8 cellular contexts compared by ENCODE assay signal in genomic region chr2:191150451-191151314, GRCh38. TPM values are rescaled to one million over a fixed set of nuclear protein-coding genes. Genes with fewer than 3 reads are reported as not detected.
DNase-seq lines count a peak whose midpoint lies in the region; ATAC-seq and TF ChIP-seq lines count a peak whose summit lies in the region.

Gene STAT4 (minus strand): TSS chr2:191150994. CDS start chr2:191148203, 2,791 bp downstream.

- ATAC-seq in GM21786 (IDR thresholded peaks at IDR 0.05; ENCODE audit: unreplicated experiment): peak; percentile 84
- ATAC-seq in effector memory CD8-positive, alpha-beta T cell (replicated peaks): peak; percentile 78

- peak within 1 kb of the TSS; percentile 95 for H3K27ac Mint-ChIP-seq in activated CD4-positive, alpha-beta memory T cell treated with anti-CD3 and anti-CD28 coated beads for 36 hours
- peak within 1 kb of the TSS; percentile 97 to 99 for H3K27ac Mint-ChIP-seq in effector memory CD8-positive, alpha-beta T cell

- H3K36me3 Mint-ChIP-seq in activated CD4-positive, alpha-beta memory T cell treated with anti-CD3 and anti-CD28 coated beads for 36 hours: peaks cover 19% of the 10 kb centered on the region
- peaks cover 58% of the 10 kb centered on the region for H3K36me3 Mint-ChIP-seq in effector memory CD8-positive, alpha-beta T cell (ENCODE audit: insufficient read depth)

- CTCF ChIA-PET in activated CD4-positive, alpha-beta memory T cell treated with anti-CD3 and anti-CD28 coated beads for 36 hours (lab: Charles Lee): interaction anchor here (0.8 to 4.8 kb wide), 9 partner anchors 22 to 121 kb away, joined by 3 to 58 read pairs (median 3); no protein-coding TSS in a partner anchor

- peak within 1 kb of the TSS; percentile 85 for H3K4me3 ChIP-seq in MM.1S (ENCODE audit: low read length)
- H3K4me3 ChIP-seq in mucosa of stomach (ENCODE audit: low read length): peak within 1 kb of the TSS; percentile 12

- no peak for TF ChIP-seq CTCF in MM.1S (IDR thresholded peaks at IDR 0.05; ENCODE audit: low read length)

- no peaks in the 10 kb centered on the region for H3K9me3 ChIP-seq in MM.1S (replicated peaks; ENCODE audit: insufficient read depth, low read length)
- H3K9me3 ChIP-seq in mucosa of stomach (ENCODE audit: control insufficient read depth, low read length): no peaks in the 10 kb centered on the region

- peak within 1 kb of the TSS; percentile 75 for H3K4me2 ChIP-seq in MM.1S (ENCODE audit: low read depth, low read length)

- H3K27me3 Mint-ChIP-seq in activated CD4-positive, alpha-beta memory T cell treated with anti-CD3 and anti-CD28 coated beads for 36 hours: no peaks in the 10 kb centered on the region
- H3K27me3 Mint-ChIP-seq in effector memory CD8-positive, alpha-beta T cell: no peaks in the 10 kb centered on the region

- H3K36me3 ChIP-seq in MM.1S (replicated peaks; ENCODE audit: insufficient read depth, low read length) (no peaks in the 10 kb centered on the region), mucosa of stomach (ENCODE audit: control insufficient read depth, insufficient read depth, low read length) (no peaks in the 10 kb centered on the region)

- no peaks in the 10 kb centered on the region for H4K20me1 ChIP-seq in MM.1S (ENCODE audit: insufficient read depth, low read length)

- H3K27ac ChIP-seq in MM.1S (ENCODE audit: low read length): peak within 1 kb of the TSS; percentile 93

- POLR2A ChIA-PET in activated CD4-positive, alpha-beta memory T cell treated with anti-CD3 and anti-CD28 coated beads for 36 hours (lab: Charles Lee): interaction anchor here (0.6 to 3.2 kb wide), 19 partner anchors 23 to 370 kb away, joined by 3 to 17 read pairs (median 4); no protein-coding TSS in a partner anchor

- no peaks in the 10 kb centered on the region for H3K9me3 Mint-ChIP-seq in activated CD4-positive, alpha-beta memory T cell treated with anti-CD3 and anti-CD28 coated beads for 36 hours
- H3K9me3 Mint-ChIP-seq in effector memory CD8-positive, alpha-beta T cell: no peaks in the 10 kb centered on the region

- peak within 1 kb of the TSS; percentile 96 for H3K4me3 Mint-ChIP-seq in activated CD4-positive, alpha-beta memory T cell treated with anti-CD3 and anti-CD28 coated beads for 36 hours
- peak within 1 kb of the TSS; percentile 80 to 92 for H3K4me3 Mint-ChIP-seq in effector memory CD8-positive, alpha-beta T cell

- peaks cover 64% of the 10 kb centered on the region for H3K4me1 Mint-ChIP-seq in activated CD4-positive, alpha-beta memory T cell treated with anti-CD3 and anti-CD28 coated beads for 36 hours (ENCODE audit: low read depth)
- peaks cover 52 to 69% of the 10 kb centered on the region in 2 donors for H3K4me1 Mint-ChIP-seq in effector memory CD8-positive, alpha-beta T cell (ENCODE audit: low read depth in 2 of 2)

- H3K4me1 ChIP-seq in MM.1S (ENCODE audit: low read length): peaks cover 36% of the 10 kb centered on the region
- peaks cover 10% of the 10 kb centered on the region for H3K4me1 ChIP-seq in mucosa of stomach (ENCODE audit: control insufficient read depth, insufficient read depth, low read length)

- H2AFZ ChIP-seq in MM.1S (ENCODE audit: low read length): peak within 1 kb of the TSS; percentile 75

- no peaks in the 10 kb centered on the region for H3K9me2 ChIP-seq in MM.1S (replicated peaks; ENCODE audit: insufficient read depth, low read length)

- peaks cover 19% of the 10 kb centered on the region for H3F3A ChIP-seq in MM.1S (ENCODE audit: insufficient read depth, low read length)

- H3K27me3 ChIP-seq in MM.1S (replicated peaks; ENCODE audit: insufficient read depth, low read length): no peaks in the 10 kb centered on the region
- peaks cover 5% of the 10 kb centered on the region for H3K27me3 ChIP-seq in mucosa of stomach (ENCODE audit: control insufficient read depth, insufficient read depth, low read length)

- H3K79me2 ChIP-seq in MM.1S (ENCODE audit: low read length): no peaks in the 10 kb centered on the region

- peak; percentile 71 for DNase-seq in ELR (ENCODE audit: low read depth)
- DNase-seq in MM.1S: peak; percentile 84
- peak; percentile 93 for DNase-seq in activated CD4-positive, alpha-beta memory T cell treated with anti-CD3 and anti-CD28 coated beads for 36 hours
- peak; percentile 76 to 83 (median 80) for DNase-seq in effector memory CD8-positive, alpha-beta T cell
- peak; percentile 52 to 57 for DNase-seq in stimulated activated CD8-positive, alpha-beta memory T cell treated with anti-CD3 and anti-CD28 coated beads, Interleukin-7, amount 100 ng/mL, for 1 hour (ENCODE audit: low read depth in 2 of 2)
- no peak for DNase-seq in HUDEP-2 (lab: John Stamatoyannopoulos, UW; ENCODE audit: unreplicated experiment in 76 of 76)

- intact Hi-C loops in activated CD4-positive, alpha-beta memory T cell treated with anti-CD3 and anti-CD28 coated beads for 36 hours (cut with micrococcal nuclease): loop anchor here (1.0 to 2.0 kb wide), 11 partner anchors 22 to 830 kb away; partner anchors contain the start of gene NABP1

- H3K9ac ChIP-seq in MM.1S (ENCODE audit: low read length) (peak within 1 kb of the TSS; percentile 91), mucosa of stomach (ENCODE audit: low read length) (peak within 1 kb of the TSS; percentile 48)

RNA-seq across cellular contexts. Expression of gene STAT4, which starts in this region (rescaled TPM):
- total RNA-seq in activated CD4-positive, alpha-beta memory T cell treated with anti-CD3 and anti-CD28 coated beads for 36 hours: 10 to 100 TPM; 52.4 to 52.6 TPM

Comparison
In these comparisons a context has a peak if more than half of its experiments do, and no peak if none do; other contexts are left out.
1. DNase-seq: peak in ELR (single experiment), MM.1S (single experiment), activated CD4-positive, alpha-beta memory T cell treated with anti-CD3 and anti-CD28 coated beads for 36 hours (single experiment), effector memory CD8-positive, alpha-beta T cell (3 of 3) and stimulated activated CD8-positive, alpha-beta memory T cell treated with anti-CD3 and anti-CD28 coated beads, Interleukin-7, amount 100 ng/mL, for 1 hour (2 of 2); none in HUDEP-2 (0 of 76).